In genomic region chr5:133246376-133247144, GRCh38 we compare ENCODE assay signal across 1 cellular context.
TF ChIP-seq lines count a peak whose summit lies in the region.

No MANE protein-coding gene starts in this region.

TF ChIP-seq in HCT116, 20 proteins besides CTCF, POLR2A, EP300 and RAD21 (continued from another document):
- TF ChIP-seq ELF1 (IDR thresholded peaks at IDR 0.05; ENCODE audit: borderline replicate concordance, low read depth) (no peak), SP1 (IDR thresholded peaks at IDR 0.05; ENCODE audit: low read depth) (no peak)
